ENCODE assay signal across 16 cellular contexts in genomic region chr6:77172578-77172977, GRCh38.
A peak's percentile ranks its signal among the peaks of the same experiment; 100 is the strongest.
DNase-seq lines count a peak whose midpoint lies in the region; ATAC-seq and TF ChIP-seq lines count a peak whose summit lies in the region.
"Had no signal": no experiment of that assay in that cellular context is flagged by ENCODE, and none has a peak within 500 bp of the region (broad histone marks: within the 10 kb centered on the region; RNA-seq: fewer than 3 reads in every experiment).

No MANE protein-coding gene starts in this region.

- H3K27ac Mint-ChIP-seq in GM23338 (no peak overlapping the region), chondrocyte (ENCODE audit: unreplicated experiment) (no peak overlapping the region)
- H3K27ac Mint-ChIP-seq in naive thymus-derived CD4-positive, alpha-beta T cell: no peak overlapping the region
- H3K27ac Mint-ChIP-seq: CD14-positive monocyte; CD4-positive, alpha-beta memory T cell had no signal

- H3K4me1 Mint-ChIP-seq in GM23338 (no peaks in the 10 kb centered on the region), chondrocyte (ENCODE audit: low read depth) (no peaks in the 10 kb centered on the region)
- no peaks in the 10 kb centered on the region for H3K4me1 Mint-ChIP-seq in naive thymus-derived CD4-positive, alpha-beta T cell
- H3K4me1 Mint-ChIP-seq: CD14-positive monocyte; CD4-positive, alpha-beta memory T cell had no signal

- H3K36me3 ChIP-seq in GM23338 (ENCODE audit: insufficient read depth) (no peaks in the 10 kb centered on the region), aorta (ENCODE audit: control insufficient read depth in 1 of 2, insufficient read depth in 2 of 2, low read length in 1 of 2) (no peaks in the 10 kb centered on the region)
- H3K36me3 ChIP-seq in naive thymus-derived CD4-positive, alpha-beta T cell (ENCODE audit: control insufficient read depth in 2 of 3, insufficient read depth in 3 of 3, low read length in 3 of 3): no peaks in the 10 kb centered on the region
- H3K36me3 ChIP-seq: BLaER1 had no signal

- no peaks in the 10 kb centered on the region for H3K9me2 ChIP-seq in GM23338 (ENCODE audit: insufficient read depth)

- POLR2A ChIA-PET in naive thymus-derived CD4-positive, alpha-beta T cell (lab: Charles Lee): no interaction called here

- CTCF ChIA-PET in naive thymus-derived CD4-positive, alpha-beta T cell (lab: Charles Lee): no interaction called here

- DNase-seq in GM23338 (ENCODE audit: low spot score): no peak
- DNase-seq in chondrocyte (ENCODE audit: low spot score): peak; percentile 75
- no peak for DNase-seq in naive thymus-derived CD4-positive, alpha-beta T cell
- DNase-seq in aorta: no peak
- no peak for DNase-seq in epidermal melanocyte (ENCODE audit: insufficient read length, low spot score)
- no peak for DNase-seq in SHP77 treated with DMSO at 0.1 percent for 48 hours (lab: John Stamatoyannopoulos, UW)
- DNase-seq in SKM-1 (lab: John Stamatoyannopoulos, UW; ENCODE audit: unreplicated experiment): no peak
- DNase-seq: 8988T, DMS153, DMS79, GDM1, GOT3, H7 had no signal

- H3K4me2 ChIP-seq in GM23338: no peak overlapping the region
- H3K4me2 ChIP-seq: BLaER1 had no signal

- H3K79me2 ChIP-seq in GM23338 (replicated peaks; ENCODE audit: insufficient read depth): no peaks in the 10 kb centered on the region

- H3K36me3 Mint-ChIP-seq in GM23338 (ENCODE audit: low read depth): no peaks in the 10 kb centered on the region
- H3K36me3 Mint-ChIP-seq in chondrocyte (ENCODE audit: low read depth): no peaks in the 10 kb centered on the region
- peaks cover 0 to 7% (median 0%) of the 10 kb centered on the region in 5 donors for H3K36me3 Mint-ChIP-seq in naive thymus-derived CD4-positive, alpha-beta T cell
- H3K36me3 Mint-ChIP-seq: CD14-positive monocyte; CD4-positive, alpha-beta memory T cell had no signal

- no peaks in the 10 kb centered on the region for H3K27me3 ChIP-seq in GM23338 (ENCODE audit: insufficient read depth)
- H3K27me3 ChIP-seq in naive thymus-derived CD4-positive, alpha-beta T cell (ENCODE audit: control insufficient read depth in 2 of 2, insufficient read depth in 2 of 2, low read length in 2 of 2): no peaks in the 10 kb centered on the region
- H3K27me3 ChIP-seq in aorta (ENCODE audit: control insufficient read depth in 1 of 2, insufficient read depth in 2 of 2, low read length in 1 of 2): no peaks in the 10 kb centered on the region
- H3K27me3 ChIP-seq: BLaER1 had no signal

- H4K20me1 ChIP-seq in GM23338 (replicated peaks; ENCODE audit: insufficient read depth): no peaks in the 10 kb centered on the region
- H4K20me1 ChIP-seq: BLaER1 had no signal

- no peaks in the 10 kb centered on the region for H3K4me1 ChIP-seq in GM23338 (ENCODE audit: insufficient read depth)
- H3K4me1 ChIP-seq in naive thymus-derived CD4-positive, alpha-beta T cell (ENCODE audit: control insufficient read depth in 2 of 2, insufficient read depth in 2 of 2, low read length in 2 of 2): no peaks in the 10 kb centered on the region
- H3K4me1 ChIP-seq in aorta (ENCODE audit: control insufficient read depth in 1 of 2, insufficient read depth in 2 of 2, low read length in 2 of 2): no peaks in the 10 kb centered on the region
- H3K4me1 ChIP-seq: BLaER1 had no signal

- TF ChIP-seq CTCF in GM23338 (conservative IDR thresholded peaks at IDR 0.05; ENCODE audit: low read depth in 2 of 2) (peak in 1 of 2 experiments; percentile 8; a peak in 1 of 4 replicates), chondrocyte (IDR thresholded peaks at IDR 0.05) (no peak)

- WGBS in aorta, 2 donors: 80 to 94% methylated on average over 6 of the region's 6 CpGs

- no peak overlapping the region for H2AFZ ChIP-seq in GM23338

- no peak overlapping the region for H3K4me3 ChIP-seq in GM23338
- no peak overlapping the region for H3K4me3 ChIP-seq in naive thymus-derived CD4-positive, alpha-beta T cell (ENCODE audit: low read length)
- no peak overlapping the region for H3K4me3 ChIP-seq in aorta (ENCODE audit: low read length in 2 of 2)
- H3K4me3 ChIP-seq: BLaER1 had no signal

- ATAC-seq in GM23338: peak; percentile 59
- peak; percentile 20 for ATAC-seq in naive thymus-derived CD4-positive, alpha-beta T cell
- peak; percentile 29 for ATAC-seq in aorta (ENCODE audit: low FRiP score)

- H3F3A ChIP-seq in GM23338 (replicated peaks; ENCODE audit: low read depth): no peaks in the 10 kb centered on the region

- no peak overlapping the region for H3K4me3 Mint-ChIP-seq in GM23338
- no peak overlapping the region for H3K4me3 Mint-ChIP-seq in chondrocyte (ENCODE audit: unreplicated experiment)
- H3K4me3 Mint-ChIP-seq in naive thymus-derived CD4-positive, alpha-beta T cell: no peak overlapping the region
- H3K4me3 Mint-ChIP-seq: CD14-positive monocyte had no signal

- intact Hi-C loops in naive thymus-derived CD4-positive, alpha-beta T cell (cut with micrococcal nuclease): no loop called here
- intact Hi-C loops in aorta (cut with DNase I): no loop called here

- H3K9me3 Mint-ChIP-seq in GM23338 (no peaks in the 10 kb centered on the region; the same call in 2 of the 3 replicates), chondrocyte (ENCODE audit: low read depth) (no peaks in the 10 kb centered on the region)
- peaks cover 0 to 40% (median 14%) of the 10 kb centered on the region in 11 donors for H3K9me3 Mint-ChIP-seq in naive thymus-derived CD4-positive, alpha-beta T cell

- H3K27ac ChIP-seq in GM23338 (ENCODE audit: low read depth) (no peak overlapping the region), aorta (ENCODE audit: low read depth in 1 of 2, low read length in 2 of 2) (no peak overlapping the region)
- no peak overlapping the region for H3K27ac ChIP-seq in naive thymus-derived CD4-positive, alpha-beta T cell (ENCODE audit: low read depth, low read length)
- H3K27ac ChIP-seq: BLaER1 had no signal

- H3K9me3 ChIP-seq in naive thymus-derived CD4-positive, alpha-beta T cell (ENCODE audit: control insufficient read depth in 2 of 3, low read length in 3 of 3): no peaks in the 10 kb centered on the region
- peaks cover 3% of the 10 kb centered on the region for H3K9me3 ChIP-seq in aorta (ENCODE audit: control insufficient read depth, low read length)
- H3K9me3 ChIP-seq: BLaER1 had no signal

- H3K27me3 Mint-ChIP-seq in GM23338 (ENCODE audit: insufficient read depth, low read depth, poor library complexity) (peaks cover 2% of the 10 kb centered on the region), chondrocyte (ENCODE audit: low read depth) (peaks cover 8% of the 10 kb centered on the region)
- no peaks in the 10 kb centered on the region for H3K27me3 Mint-ChIP-seq in naive thymus-derived CD4-positive, alpha-beta T cell
- H3K27me3 Mint-ChIP-seq: CD4-positive, alpha-beta memory T cell had no signal

TF ChIP-seq in GM23338, 12 proteins besides CTCF, POLR2A, EP300 and RAD21 (continues in another document):
- TF ChIP-seq JUNB (IDR thresholded peaks at IDR 0.05; ENCODE audit: unreplicated experiment) (no peak), EZH2phosphoT487 (IDR thresholded peaks at IDR 0.05; ENCODE audit: unreplicated experiment) (no peak), ZNF331 (CRISPR knock-in tag; IDR thresholded peaks at IDR 0.05; ENCODE audit: low read depth) (no peak), STAT1 (IDR thresholded peaks at IDR 0.05; ENCODE audit: unreplicated experiment) (no peak), ETS1 (IDR thresholded peaks at IDR 0.05) (no peak)
